In the genomic region with DNA sequence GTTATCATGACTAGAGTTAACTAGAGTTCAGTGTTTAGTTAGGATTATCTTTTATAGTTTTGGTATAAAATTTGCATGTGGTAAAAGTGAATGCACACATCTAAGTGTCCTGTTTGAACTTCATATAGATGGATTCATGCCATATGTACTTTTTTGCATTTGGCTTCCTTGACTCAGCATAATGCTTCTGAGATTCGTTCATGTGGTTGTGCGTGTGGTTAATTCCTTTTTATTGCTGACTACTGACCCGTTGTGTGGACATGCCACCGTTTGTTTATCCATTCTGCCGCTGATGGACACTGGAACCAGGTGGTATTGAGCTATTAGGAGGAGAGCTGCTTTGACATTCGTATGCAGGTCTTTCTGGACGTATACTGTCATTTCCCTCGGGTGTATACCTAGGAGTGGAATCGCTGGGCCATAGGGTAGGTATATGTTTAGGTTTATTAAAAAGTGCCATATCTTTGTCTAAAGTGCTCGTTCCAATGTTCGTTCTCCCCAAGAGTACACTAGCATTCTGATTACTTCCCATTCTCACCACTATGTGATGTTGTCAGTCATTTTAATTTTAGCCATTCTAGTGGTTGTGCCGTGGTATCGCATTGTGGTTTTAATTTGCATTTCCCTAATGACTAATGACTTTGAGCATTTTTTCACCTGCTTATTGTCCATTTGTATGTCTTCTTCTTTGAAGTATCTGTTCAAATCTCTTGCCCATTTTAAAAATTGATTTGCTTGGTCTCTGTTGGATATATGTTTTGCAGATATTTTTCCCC, we compare ENCODE assay signal across 10 cellular contexts. TPM values are rescaled to one million over a fixed set of nuclear protein-coding genes. Genes with fewer than 3 reads are reported as not detected.
DNase-seq lines count a peak whose midpoint lies in the region; ATAC-seq and TF ChIP-seq lines count a peak whose summit lies in the region.
"Had no signal": no experiment of that assay in that cellular context is flagged by ENCODE, and none has a peak within 500 bp of the region (broad histone marks: within the 10 kb centered on the region; RNA-seq: fewer than 3 reads in every experiment).

No MANE protein-coding gene starts in this region.

- H3K27me3 Mint-ChIP-seq in activated T-cell treated with anti-CD3 and anti-CD28 coated beads, Interleukin-2, amount 50 U/mL, for 72 hours (ENCODE audit: low read depth), result peaks cover 6% of the 10 kb centered on the region
- peaks cover 5% of the 10 kb centered on the region for H3K27me3 Mint-ChIP-seq in T-helper 17 cell

- H3K36me3 Mint-ChIP-seq in activated T-cell treated with anti-CD3 and anti-CD28 coated beads, Interleukin-2, amount 50 U/mL, for 72 hours (ENCODE audit: insufficient read depth in 2 of 2), result no peaks in the 10 kb centered on the region
- peaks cover 2% of the 10 kb centered on the region for H3K36me3 Mint-ChIP-seq in T-helper 17 cell (ENCODE audit: low read depth)

- peak; percentile 15 for TF ChIP-seq CTCF in upper lobe of right lung (IDR thresholded peaks at IDR 0.05)

- H3K4me3 ChIP-seq in upper lobe of right lung, result no peak overlapping the region

- ATAC-seq in activated T-cell treated with anti-CD3 and anti-CD28 coated beads, Interleukin-2, amount 50 U/mL, for 72 hours (replicated peaks in 1 of 2), result no peak
- ATAC-seq in HG03108 (IDR thresholded peaks at IDR 0.05; ENCODE audit: unreplicated experiment) (peak; percentile 76), T-helper 17 cell (peak; percentile 73), upper lobe of right lung (peak; percentile 12)

- H3K9me3 ChIP-seq in T-helper 17 cell (ENCODE audit: control insufficient read depth, low read length, poor library complexity, severe bottlenecking) (no peaks in the 10 kb centered on the region), upper lobe of right lung (no peaks in the 10 kb centered on the region)

- peak overlapping the region; percentile 17 for H3K27ac ChIP-seq in upper lobe of right lung

- H3K9me3 Mint-ChIP-seq in activated T-cell treated with anti-CD3 and anti-CD28 coated beads, Interleukin-2, amount 50 U/mL, for 72 hours, result no peaks in the 10 kb centered on the region

- no peak for DNase-seq in activated T-cell treated with anti-CD3 and anti-CD28 coated beads, Interleukin-2, amount 50 U/mL, for 72 hours
- no peak for DNase-seq in activated T-cell treated with anti-CD3 and anti-CD28 coated beads, Interleukin-2, amount 50 U/mL, for 48 hours
- no peak for DNase-seq in T-helper 17 cell
- no peak for DNase-seq in upper lobe of right lung
- DNase-seq in mesenteric fat pad (ENCODE audit: low spot score), result no peak
- no peak for DNase-seq in stimulated activated CD4-positive, alpha-beta T cell treated with anti-CD3 and anti-CD28 coated beads, Interleukin-2, amount 100 ng/mL, for 48 hours
- DNase-seq in NCI-H2107 treated with DMSO at 0.1 percent for 48 hours (lab: John Stamatoyannopoulos, UW; ENCODE audit: unreplicated experiment), result no peak
- DNase-seq: midbrain, NCI-H226 had no signal

- H3K4me3 Mint-ChIP-seq in activated T-cell treated with anti-CD3 and anti-CD28 coated beads, Interleukin-2, amount 50 U/mL, for 72 hours, result peak overlapping the region in 1 of 2 donors; percentile 45
- no peak overlapping the region for H3K4me3 Mint-ChIP-seq in T-helper 17 cell

- intact Hi-C loops in upper lobe of right lung (cut with DNase I), result no loop called here

- H3K36me3 ChIP-seq in upper lobe of right lung, result peaks cover 5% of the 10 kb centered on the region

- no peaks in the 10 kb centered on the region for H3K27me3 ChIP-seq in upper lobe of right lung

- peaks cover 42% of the 10 kb centered on the region for H3K4me1 Mint-ChIP-seq in activated T-cell treated with anti-CD3 and anti-CD28 coated beads, Interleukin-2, amount 50 U/mL, for 72 hours (ENCODE audit: low read depth)
- peaks cover 20% of the 10 kb centered on the region for H3K4me1 Mint-ChIP-seq in T-helper 17 cell

- peaks cover 61% of the 10 kb centered on the region for H3K4me1 ChIP-seq in upper lobe of right lung

- H3K27ac Mint-ChIP-seq in activated T-cell treated with anti-CD3 and anti-CD28 coated beads, Interleukin-2, amount 50 U/mL, for 72 hours, result peak overlapping the region; percentile 58
- no peak overlapping the region for H3K27ac Mint-ChIP-seq in T-helper 17 cell

RNA-seq across cellular contexts. Expression of a gene that starts 37.7 kb away (rescaled TPM):
- total RNA-seq in activated T-cell treated with anti-CD3 and anti-CD28 coated beads, Interleukin-2, amount 50 U/mL, for 72 hours, result 10 to 100 TPM; 33.6 to 36.3 TPM
- total RNA-seq in T-helper 17 cell (10 to 100 TPM; 49.3 to 70.0 TPM), upper lobe of right lung (56.0 TPM), mesenteric fat pad (38.0 TPM)

Comparison
In these comparisons a context has a peak if more than half of its experiments do, and no peak if none do; other contexts are left out.
1. ATAC-seq: peak in HG03108 (single experiment), T-helper 17 cell (single experiment) and upper lobe of right lung (single experiment); none in activated T-cell treated with anti-CD3 and anti-CD28 coated beads, Interleukin-2, amount 50 U/mL, for 72 hours (0 of 2).